In genomic region chr19:533485-534058, GRCh38 we compare ENCODE assay signal across 8 cellular contexts. TPM values are rescaled to one million over a fixed set of nuclear protein-coding genes. Genes with fewer than 3 reads are reported as not detected.
DNase-seq lines count a peak whose midpoint lies in the region; ATAC-seq and TF ChIP-seq lines count a peak whose summit lies in the region.

No MANE protein-coding gene starts in this region.

- no peaks in the 10 kb centered on the region for H4K20me1 ChIP-seq in GM23248 (ENCODE audit: insufficient read depth)

- in situ Hi-C loops in GM23248 (cut with MboI), result no loop called here
- in situ Hi-C loops in GM13976 (cut with MboI; ENCODE audit: low sequenced_read_pairs, unreplicated experiment), result no loop called here

- H3K36me3 ChIP-seq in GM23248 (ENCODE audit: low read depth) (no peaks in the 10 kb centered on the region; the same call in 1 of the 2 replicates), gastroesophageal sphincter (peaks cover 3 to 35% of the 10 kb centered on the region in 2 donors), skeletal muscle satellite cell (ENCODE audit: insufficient read depth, low read length) (peaks cover 16% of the 10 kb centered on the region)

- peaks cover 53% of the 10 kb centered on the region for H3K79me2 ChIP-seq in GM23248 (ENCODE audit: insufficient read depth)

- H3K4me1 ChIP-seq in GM23248 (ENCODE audit: insufficient read depth) (peaks cover 7% of the 10 kb centered on the region), gastroesophageal sphincter (peaks cover 0 to 50% (median 21%) of the 10 kb centered on the region in 3 donors), skeletal muscle satellite cell (ENCODE audit: control insufficient read depth, insufficient read depth, low read length) (peaks cover 28% of the 10 kb centered on the region)

- no peaks in the 10 kb centered on the region for H3K9me3 Mint-ChIP-seq in WTC11

- H3F3A ChIP-seq in GM23248 (ENCODE audit: insufficient read depth), result no peaks in the 10 kb centered on the region

- DNase-seq in GM23248 (peak; percentile 34), WTC11 (ENCODE audit: low spot score) (no peak), GM13976 (ENCODE audit: low spot score) (no peak), amniotic stem cell (lab: John Stamatoyannopoulos, UW) (no peak)

- no peak for TF ChIP-seq EP300 in gastroesophageal sphincter (IDR thresholded peaks at IDR 0.05)

- peak overlapping the region; percentile 79 for H3K4me3 ChIP-seq in GM23248
- H3K4me3 ChIP-seq in gastroesophageal sphincter, result peak overlapping the region; percentile 90 to 99
- H3K4me3 ChIP-seq in skeletal muscle satellite cell (ENCODE audit: low read length), result peak overlapping the region; percentile 99

- H3K27ac ChIP-seq in GM23248 (peak overlapping the region; percentile 79), gastroesophageal sphincter (peak overlapping the region; percentile 74 to 98 (median 98))

- H3K27me3 ChIP-seq in GM23248 (replicated peaks; ENCODE audit: insufficient read depth), result no peaks in the 10 kb centered on the region
- no peaks in the 10 kb centered on the region for H3K27me3 ChIP-seq in gastroesophageal sphincter
- no peaks in the 10 kb centered on the region for H3K27me3 ChIP-seq in skeletal muscle satellite cell (ENCODE audit: control insufficient read depth, insufficient read depth, low read length)

- H3K9me2 ChIP-seq in GM23248 (ENCODE audit: insufficient read depth), result no peaks in the 10 kb centered on the region

- H3K36me3 Mint-ChIP-seq in WTC11, result peaks cover 8% of the 10 kb centered on the region

- peak overlapping the region; percentile 90 for H3K9ac ChIP-seq in GM23248
- H3K9ac ChIP-seq in skeletal muscle satellite cell (ENCODE audit: low read depth, low read length), result peak overlapping the region; percentile 97

- TF ChIP-seq POLR2A in gastroesophageal sphincter (IDR thresholded peaks at IDR 0.05), result no peak

- POLR2A ChIA-PET in WTC11 (lab: Charles Lee), result no interaction called here

- CTCF ChIA-PET in WTC11 (lab: Charles Lee), result interaction anchor here (0.8 to 6.5 kb wide), 6 partner anchors 9 to 149 kb away, joined by 3 to 82 read pairs (median 18); partner anchors contain the start of gene TPGS1

- H3K9me3 ChIP-seq in GM23248 (ENCODE audit: low read depth) (no peaks in the 10 kb centered on the region), gastroesophageal sphincter (no peaks in the 10 kb centered on the region), skeletal muscle satellite cell (replicated peaks; ENCODE audit: low read length) (no peaks in the 10 kb centered on the region)

- peak overlapping the region; percentile 79 for H3K4me3 Mint-ChIP-seq in WTC11

- no peak overlapping the region for H3K27ac Mint-ChIP-seq in WTC11

- peaks cover under 1% of the 10 kb centered on the region; the same call in 1 of the 2 replicates for H3K27me3 Mint-ChIP-seq in WTC11 (ENCODE audit: low read depth)

- 24 to 27% methylated on average over 16 to 17 of the region's 17 CpGs for WGBS in GM23248 (ENCODE audit: low coverage in 1 of 2, low lambda C conversion rate in 2 of 2, missing lambda C conversion rate in 2 of 2), 2 experiments
- no CpG with 5 or more reads among the region's 17 CpGs for WGBS in gastroesophageal sphincter (ENCODE audit: low coverage in 1 of 2), 2 donors

- TF ChIP-seq CTCF in WTC11 (IDR thresholded peaks at IDR 0.05) (no peak), gastroesophageal sphincter (IDR thresholded peaks at IDR 0.05) (no peak), GM13976 (IDR thresholded peaks at IDR 0.05; ENCODE audit: borderline replicate concordance, control extremely low read depth, extremely low read depth, insufficient read depth, missing control alignments) (no peak)

- H3K4me2 ChIP-seq in GM23248 (ENCODE audit: unreplicated experiment) (peak overlapping the region; percentile 97), skeletal muscle satellite cell (ENCODE audit: low read length) (peak overlapping the region; percentile 97)

- no peak for ATAC-seq in WTC11
- ATAC-seq in gastroesophageal sphincter, result no peak
- ATAC-seq in GM19351 (IDR thresholded peaks at IDR 0.05; ENCODE audit: unreplicated experiment), result no peak
- no peak for ATAC-seq in GM19467 (IDR thresholded peaks at IDR 0.05; ENCODE audit: unreplicated experiment)

- peak overlapping the region; percentile 55; the same call in 1 of the 2 replicates for H2AFZ ChIP-seq in GM23248

- H3K4me1 Mint-ChIP-seq in WTC11, result peaks cover 8% of the 10 kb centered on the region

TF ChIP-seq in WTC11, 78 proteins besides CTCF, POLR2A, EP300 and RAD21:
- no peak for TF ChIP-seq ZNF121 (CRISPR knock-in tag; IDR thresholded peaks at IDR 0.05)

RNA-seq across cellular contexts. Expression of gene CDC34, which starts 2.0 kb away (rescaled TPM):
- 43.0 and 50.8 TPM in 2 replicates for total RNA-seq in GM23248 (2014; rRNA removed; shearing (Covaris generic))
- polyA plus RNA-seq in GM23248 (2016; fragmentation: Nextera tagmentation; extraction: Ambion mirVana), result 44.4 and 46.4 TPM in 2 replicates
- 124 to 129 TPM (median 126 TPM) in 3 replicates for total RNA-seq in WTC11 (2021)
- 10 to 100 TPM; 43.2 to 86.9 (median 70.2) TPM for total RNA-seq in gastroesophageal sphincter
- 42.3 and 47.2 TPM in 2 replicates for total RNA-seq in skeletal muscle satellite cell (2012; rRNA removed)

RNA-seq across cellular contexts. Expression of gene GZMM, which starts 10.3 kb away (rescaled TPM):
- not detected in 2 replicates for total RNA-seq in GM23248 (2014; rRNA removed; shearing (Covaris generic))
- not detected in 2 replicates for polyA plus RNA-seq in GM23248 (2016; fragmentation: Nextera tagmentation; extraction: Ambion mirVana)
- total RNA-seq in WTC11 (2021), result 0.21 to 0.68 TPM (median 0.60 TPM) in 3 replicates
- 1 to 10 TPM in 1 of 4 donors, under 1 TPM in 1, not detected in 2; 0.62 to 1.8 TPM for total RNA-seq in gastroesophageal sphincter
- 0.22 TPM in 1 of 2 replicates, not detected in the other for total RNA-seq in skeletal muscle satellite cell (2012; rRNA removed)

RNA-seq across cellular contexts. Expression of gene TPGS1, which starts 26.3 kb away (rescaled TPM):
- total RNA-seq in GM23248 (2014; rRNA removed; shearing (Covaris generic)), result 60.5 and 72.2 TPM in 2 replicates
- 18.9 and 22.0 TPM in 2 replicates for polyA plus RNA-seq in GM23248 (2016; fragmentation: Nextera tagmentation; extraction: Ambion mirVana)
- total RNA-seq in WTC11 (2021) (14.3 to 18.8 TPM (median 14.9 TPM) in 3 replicates), gastroesophageal sphincter (10 to 100 TPM; 50.3 to 83.9 (median 69.7) TPM)
- 32.7 and 35.4 TPM in 2 replicates for total RNA-seq in skeletal muscle satellite cell (2012; rRNA removed)

RNA-seq across cellular contexts. Expression of gene MADCAM1, which starts 37.3 kb away (rescaled TPM):
- total RNA-seq in GM23248 (2014; rRNA removed; shearing (Covaris generic)), result 0.54 TPM in 1 of 2 replicates, not detected in the other
- polyA plus RNA-seq in GM23248 (2016; fragmentation: Nextera tagmentation; extraction: Ambion mirVana), result 0.11 and 0.38 TPM in 2 replicates
- total RNA-seq in WTC11 (2021) (3.2 to 4.7 TPM (median 3.9 TPM) in 3 replicates), gastroesophageal sphincter (under 1 TPM in 3 of 4 donors, not detected in 1; 0.20 to 0.46 (median 0.40) TPM)
- total RNA-seq in skeletal muscle satellite cell (2012; rRNA removed), result 0.22 TPM in 1 of 2 replicates, not detected in the other

RNA-seq across cellular contexts. Expression of gene BSG, which starts 38.8 kb away (rescaled TPM):
- 887 and 955 TPM in 2 replicates for total RNA-seq in GM23248 (2014; rRNA removed; shearing (Covaris generic))
- polyA plus RNA-seq in GM23248 (2016; fragmentation: Nextera tagmentation; extraction: Ambion mirVana), result 939 and 970 TPM in 2 replicates
- total RNA-seq in WTC11 (2021) (758 to 847 TPM (median 841 TPM) in 3 replicates), gastroesophageal sphincter (100 to 1,000 TPM; 347 to 450 (median 384) TPM)
- total RNA-seq in skeletal muscle satellite cell (2012; rRNA removed), result 268 and 289 TPM in 2 replicates
